ENCODE assay signal across 11 cellular contexts in genomic region chr20:56393653-56394052, GRCh38. TPM values are rescaled to one million over a fixed set of nuclear protein-coding genes. Genes with fewer than 3 reads are reported as not detected.
DNase-seq lines count a peak whose midpoint lies in the region; ATAC-seq, FAIRE-seq and TF ChIP-seq lines count a peak whose summit lies in the region.
"Had no signal": no experiment of that assay in that cellular context is flagged by ENCODE, and none has a peak within 500 bp of the region (broad histone marks: within the 10 kb centered on the region; RNA-seq: fewer than 3 reads in every experiment).

No MANE protein-coding gene starts in this region.

- POLR2A ChIA-PET in A549 (lab: Yijun Ruan, JAX): no interaction called here

- peak overlapping the region; percentile 83 for H3K4me2 ChIP-seq in A549

- no peak for TF ChIP-seq RAD21 in A549 (conservative IDR thresholded peaks at IDR 0.05 in 1 of 2, IDR thresholded peaks at IDR 0.05 in 1 of 2)

- H3K4me1 ChIP-seq in A549 (peaks cover 24% of the 10 kb centered on the region), mucosa of rectum (ENCODE audit: control insufficient read depth in 2 of 2, insufficient read depth in 2 of 2, low read length in 2 of 2) (peaks cover 17 to 18% of the 10 kb centered on the region in 2 donors)

- no peak for ATAC-seq in A549
- ATAC-seq in stimulated activated naive CD8-positive, alpha-beta T cell treated with anti-CD3 and anti-CD28 coated beads, Interleukin-15, Interleukin-2, amounts not matched to agents 100 U/mL and 50 U/mL, for 24 hours: no peak
- ATAC-seq in GM18519 (IDR thresholded peaks at IDR 0.05; ENCODE audit: low FRiP score, unreplicated experiment): no peak

- H3K27me3 ChIP-seq in mucosa of rectum (ENCODE audit: control insufficient read depth in 2 of 2, insufficient read depth in 2 of 2, low read length in 2 of 2): no peaks in the 10 kb centered on the region

- H3K36me3 ChIP-seq in mucosa of rectum (ENCODE audit: control insufficient read depth in 2 of 2, insufficient read depth in 2 of 2, low read length in 2 of 2): peaks cover 34 to 37% of the 10 kb centered on the region in 2 donors

- FAIRE-seq in A549 (lab: Jason Lieb, UNC): no peak

- H3K9ac ChIP-seq in mucosa of rectum (ENCODE audit: low read depth in 1 of 2, low read length in 2 of 2): no peak overlapping the region

- H3K27ac ChIP-seq in A549 (peak overlapping the region; percentile 85 to 96), mucosa of rectum (ENCODE audit: low read depth in 2 of 2, low read length in 2 of 2) (no peak overlapping the region)

- 76% methylated on average over 8 of the region's 8 CpGs for WGBS in A549 (ENCODE audit: missing lambda C conversion rate)

- TF ChIP-seq POLR2A in A549 (IDR thresholded peaks at IDR 0.05; ENCODE audit: low read length): no peak

- H3K4me3 ChIP-seq in A549 (peak overlapping the region; percentile 85), HFF-Myc (replicated peaks; ENCODE audit: low read depth, low read length) (peak overlapping the region; percentile 85), cardiac fibroblast (replicated peaks in 1 of 2; ENCODE audit: low read depth in 2 of 2, low read length in 2 of 2) (peak overlapping the region; percentile 65 to 94), mucosa of rectum (ENCODE audit: low read length in 2 of 2) (peak overlapping the region; percentile 99 to 100)

- CTCF ChIA-PET in A549 (lab: Yijun Ruan, JAX): interaction anchor here (0.6 to 2.5 kb wide), 2 partner anchors 13 to 19 kb away, joined by 3 to 6 read pairs; no protein-coding TSS in a partner anchor

- TF ChIP-seq CTCF in A549 (IDR thresholded peaks at IDR 0.05) (no peak), HFF-Myc (IDR thresholded peaks at IDR 0.05; ENCODE audit: low read depth, low read length, missing control alignments) (no peak), cardiac fibroblast (IDR thresholded peaks at IDR 0.05; ENCODE audit: low read depth, low read length) (no peak)

- DNase-seq in A549 (ENCODE audit: low read depth in 1 of 2, low spot score in 1 of 2) (no peak), HFF-Myc (ENCODE audit: extremely low read depth, low read depth) (no peak), cardiac fibroblast (ENCODE audit: low read depth in 2 of 2) (no peak), NCI-H69 (lab: John Stamatoyannopoulos, UW) (no peak)
- DNase-seq in stimulated activated CD4-positive, alpha-beta T cell treated with anti-CD3 and anti-CD28 coated beads, Interleukin-2, amount 100 ng/mL, for 24 hours: no peak
- no peak for DNase-seq in stimulated activated naive CD8-positive, alpha-beta T cell treated with anti-CD3 and anti-CD28 coated beads, Interleukin-15, Interleukin-2, amounts not matched to agents 100 U/mL and 50 U/mL, for 24 hours
- DNase-seq: activated naive CD4-positive, alpha-beta T cell; hypothalamus; NCI-H2081 treated with DMSO at 0.1 percent for 48 hours had no signal

- no peaks in the 10 kb centered on the region for H3K9me3 ChIP-seq in A549
- no peaks in the 10 kb centered on the region for H3K9me3 ChIP-seq in mucosa of rectum (ENCODE audit: control insufficient read depth in 2 of 2, low read length in 2 of 2)

- TF ChIP-seq EP300 in A549 (IDR thresholded peaks at IDR 0.05): no peak

TF ChIP-seq in A549, 52 proteins besides CTCF, POLR2A, EP300 and RAD21:
- TF ChIP-seq HOXB5 (CRISPR knock-in tag; IDR thresholded peaks at IDR 0.05): no peak
- TF ChIP-seq HES2 (IDR thresholded peaks at IDR 0.05): no peak
- TF ChIP-seq NFE2L2 (conservative IDR thresholded peaks at IDR 0.05; ENCODE audit: low read length): no peak
- TF ChIP-seq CHD4 (IDR thresholded peaks at IDR 0.05; ENCODE audit: borderline replicate concordance): no peak
- no peak for TF ChIP-seq NR3C1 (IDR thresholded peaks at IDR 0.05)
- no peak for TF ChIP-seq ATOH8 (CRISPR knock-in tag; IDR thresholded peaks at IDR 0.05; ENCODE audit: low read depth)
- no peak for TF ChIP-seq MAX (IDR thresholded peaks at IDR 0.05)
- no peak for TF ChIP-seq MAFK (IDR thresholded peaks at IDR 0.05; ENCODE audit: partially characterized antibody)
- TF ChIP-seq E2F6 (IDR thresholded peaks at IDR 0.05; ENCODE audit: borderline replicate concordance, low read depth): no peak
- no peak for TF ChIP-seq SMC3 (IDR thresholded peaks at IDR 0.05)
- no peak for TF ChIP-seq KDM1A (IDR thresholded peaks at IDR 0.05; ENCODE audit: low read depth)
- no peak for TF ChIP-seq BHLHE40 (IDR thresholded peaks at IDR 0.05; ENCODE audit: low read depth, low read length)
- TF ChIP-seq REST (IDR thresholded peaks at IDR 0.05): no peak
- TF ChIP-seq EHMT2 (IDR thresholded peaks at IDR 0.05; ENCODE audit: low read depth): no peak

RNA-seq across cellular contexts. Expression of gene CSTF1, which starts 1.2 kb away (rescaled TPM):
- polyA plus RNA-seq in A549 (2011; rRNA removed): 79.9 and 96.3 TPM in 2 replicates
- polyA plus RNA-seq in A549 (2012; cell fraction: cytosol; rRNA removed): 43.8 and 47.8 TPM in 2 replicates
- 41.3 and 44.8 TPM in 2 replicates for polyA plus RNA-seq in A549 (2012; cell fraction: nucleus; rRNA removed)
- polyA plus RNA-seq in A549 (2017; fragmentation: RNase III; extraction: RNeasy Plus Mini Kit Qiagen cat#74134 plus additional on column Dnase treatment): 37.1 to 40.9 TPM (median 37.6 TPM) in 3 replicates
- 114 and 140 TPM in 2 replicates for polyA minus RNA-seq in A549 (2011; rRNA and poly(A)+ RNA removed)

RNA-seq across cellular contexts. Expression of gene AURKA, which starts 1.6 kb away (rescaled TPM):
- 116 and 123 TPM in 2 replicates for polyA plus RNA-seq in A549 (2011; rRNA removed)
- 86.3 and 92.5 TPM in 2 replicates for polyA plus RNA-seq in A549 (2012; cell fraction: cytosol; rRNA removed)
- polyA plus RNA-seq in A549 (2012; cell fraction: nucleus; rRNA removed): 55.4 and 79.5 TPM in 2 replicates
- polyA plus RNA-seq in A549 (2017; fragmentation: RNase III; extraction: RNeasy Plus Mini Kit Qiagen cat#74134 plus additional on column Dnase treatment): 107 to 125 TPM (median 117 TPM) in 3 replicates
- polyA minus RNA-seq in A549 (2011; rRNA and poly(A)+ RNA removed): 63.4 and 70.5 TPM in 2 replicates

RNA-seq across cellular contexts. Expression of gene CASS4, which starts 18.4 kb away (rescaled TPM):
- polyA plus RNA-seq in A549 (2011; rRNA removed): 0.09 and 0.19 TPM in 2 replicates
- 0.01 and 0.03 TPM in 2 replicates for polyA plus RNA-seq in A549 (2012; cell fraction: cytosol; rRNA removed)
- 0.05 and 0.07 TPM in 2 replicates for polyA plus RNA-seq in A549 (2012; cell fraction: nucleus; rRNA removed)
- 0.03 to 0.09 TPM (median 0.07 TPM) in 3 replicates for polyA plus RNA-seq in A549 (2017; fragmentation: RNase III; extraction: RNeasy Plus Mini Kit Qiagen cat#74134 plus additional on column Dnase treatment)
- 0.08 and 0.19 TPM in 2 replicates for polyA minus RNA-seq in A549 (2011; rRNA and poly(A)+ RNA removed)

RNA-seq across cellular contexts. Expression of gene FAM210B, which starts 34.9 kb away (rescaled TPM):
- polyA plus RNA-seq in A549 (2011; rRNA removed) (12.9 and 13.1 TPM in 2 replicates), A549 (2017; fragmentation: RNase III; extraction: RNeasy Plus Mini Kit Qiagen cat#74134 plus additional on column Dnase treatment) (9.1 to 10.8 TPM (median 9.6 TPM) in 3 replicates)
- 4.7 and 6.9 TPM in 2 replicates for polyA plus RNA-seq in A549 (2012; cell fraction: cytosol; rRNA removed)
- 2.4 and 3.0 TPM in 2 replicates for polyA plus RNA-seq in A549 (2012; cell fraction: nucleus; rRNA removed)
- polyA minus RNA-seq in A549 (2011; rRNA and poly(A)+ RNA removed): 5.9 and 8.5 TPM in 2 replicates

Comparison
In these comparisons a context has a peak if more than half of its experiments do, and no peak if none do; other contexts are left out.
1. H3K27ac ChIP-seq: peak in A549 (2 of 2); none in mucosa of rectum (0 of 2).
2. Peak in every context shown above with its lines, with median percentiles within 50 percentile points of each other: H3K4me3 ChIP-seq.